8 cellular contexts compared by ENCODE assay signal in genomic region chr15:61226313-61227250, GRCh38. TPM values are rescaled to one million over a fixed set of nuclear protein-coding genes. Genes with fewer than 3 reads are reported as not detected.
DNase-seq lines count a peak whose midpoint lies in the region; ATAC-seq, FAIRE-seq and TF ChIP-seq lines count a peak whose summit lies in the region.
"Had no signal": no experiment of that assay in that cellular context is flagged by ENCODE, and none has a peak within 500 bp of the region (broad histone marks: within the 10 kb centered on the region; RNA-seq: fewer than 3 reads in every experiment).

No MANE protein-coding gene starts in this region.

- H3K4me3 Mint-ChIP-seq in CD14-positive monocyte: peak overlapping the region in 1 of 2 donors; percentile 87
- H3K4me3 Mint-ChIP-seq: IgD-negative memory B cell had no signal

- H3K36me3 ChIP-seq in HUES48 (ENCODE audit: control insufficient read depth, insufficient read depth, low read length) (no peaks in the 10 kb centered on the region), kidney (ENCODE audit: control insufficient read depth in 1 of 2, insufficient read depth in 2 of 2, low read length in 2 of 2) (no peaks in the 10 kb centered on the region), stomach smooth muscle (ENCODE audit: control insufficient read depth in 2 of 2, insufficient read depth in 2 of 2, low read length in 2 of 2) (no peaks in the 10 kb centered on the region)

- intact Hi-C loops in kidney (cut with DNase I): no loop called here
- intact Hi-C loops in CD14-positive monocyte (cut with micrococcal nuclease): no loop called here

- peaks cover 0 to 18% (median 2%) of the 10 kb centered on the region in 7 donors for H3K9me3 Mint-ChIP-seq in CD14-positive monocyte

- H3K9me3 ChIP-seq in HUES48 (ENCODE audit: control insufficient read depth, insufficient read depth, low read length): no peaks in the 10 kb centered on the region
- H3K9me3 ChIP-seq in kidney (ENCODE audit: control insufficient read depth in 1 of 2, low read length in 2 of 2): no peaks in the 10 kb centered on the region
- H3K9me3 ChIP-seq in stomach smooth muscle (ENCODE audit: control insufficient read depth in 2 of 2, low read length in 2 of 2): no peaks in the 10 kb centered on the region

- H3K27me3 ChIP-seq in HUES48 (ENCODE audit: control insufficient read depth, insufficient read depth, low read length) (peaks cover 26% of the 10 kb centered on the region), stomach smooth muscle (ENCODE audit: control insufficient read depth in 1 of 2, insufficient read depth in 2 of 2, low read length in 2 of 2) (no peaks in the 10 kb centered on the region)

- H3K9ac ChIP-seq in HUES48 (ENCODE audit: low read depth, low read length) (no peak overlapping the region), kidney (ENCODE audit: low read length in 2 of 2) (peak overlapping the region in 1 of 2 donors; percentile 59), stomach smooth muscle (ENCODE audit: low read length in 2 of 2) (peak overlapping the region in 1 of 2 donors; percentile 42)

- H3K4me1 ChIP-seq in HUES48 (ENCODE audit: control insufficient read depth, insufficient read depth, low read length): peaks cover 18% of the 10 kb centered on the region; the same call in 1 of the 2 replicates
- H3K4me1 ChIP-seq in kidney (ENCODE audit: control insufficient read depth in 1 of 2, insufficient read depth in 1 of 2, low read depth in 1 of 2, low read length in 2 of 2): peaks cover 5 to 9% of the 10 kb centered on the region in 2 donors
- peaks cover 11% of the 10 kb centered on the region for H3K4me1 ChIP-seq in stomach smooth muscle (ENCODE audit: control insufficient read depth, insufficient read depth, low read length)

- H3K36me3 Mint-ChIP-seq in CD14-positive monocyte: no peaks in the 10 kb centered on the region
- H3K36me3 Mint-ChIP-seq: IgD-negative memory B cell had no signal

- no peak for FAIRE-seq in kidney (lab: Jason Lieb, UNC)

- H3K27ac ChIP-seq in HUES48 (ENCODE audit: low read depth, low read length) (no peak overlapping the region), kidney (ENCODE audit: low read depth in 2 of 2, low read length in 2 of 2) (peak overlapping the region in 1 of 2 donors; percentile 60), stomach smooth muscle (ENCODE audit: low read length) (peak overlapping the region; percentile 6)

- DNase-seq in astrocyte of the spinal cord (ENCODE audit: low read depth, low spot score): no peak
- DNase-seq in kidney: no peak
- DNase-seq in NCI-H345 treated with DMSO at 0.1 percent for 48 hours (lab: John Stamatoyannopoulos, UW; ENCODE audit: unreplicated experiment): no peak
- DNase-seq in CD14-positive monocyte (ENCODE audit: low spot score): no peak

- H3K27ac Mint-ChIP-seq in CD14-positive monocyte: no peak overlapping the region
- H3K27ac Mint-ChIP-seq: IgD-negative memory B cell had no signal

- ATAC-seq in HG02759 (IDR thresholded peaks at IDR 0.05; ENCODE audit: unreplicated experiment): no peak

- peaks cover 50 to 70% (median 65%) of the 10 kb centered on the region in 3 donors for H3K27me3 Mint-ChIP-seq in CD14-positive monocyte (ENCODE audit: low read depth in 3 of 3)

- peaks cover 2% of the 10 kb centered on the region for H3K4me1 Mint-ChIP-seq in CD14-positive monocyte

- TF ChIP-seq CTCF in astrocyte of the spinal cord (IDR thresholded peaks at IDR 0.05; ENCODE audit: low read depth, low read length): no peak
- TF ChIP-seq CTCF in kidney (IDR thresholded peaks at IDR 0.05; ENCODE audit: borderline replicate concordance, extremely low read depth, insufficient read depth): no peak
- no peak for TF ChIP-seq CTCF in CD14-positive monocyte (IDR thresholded peaks at IDR 0.05)

- peak overlapping the region; percentile 70 for H3K4me3 ChIP-seq in HUES48 (ENCODE audit: low read depth, low read length)
- peak overlapping the region; percentile 73 for H3K4me3 ChIP-seq in astrocyte of the spinal cord (ENCODE audit: low read depth, low read length)
- peak overlapping the region; percentile 76 to 81 for H3K4me3 ChIP-seq in kidney (ENCODE audit: low read length in 2 of 2)
- peak overlapping the region; percentile 68 to 84 for H3K4me3 ChIP-seq in stomach smooth muscle (ENCODE audit: low read length in 2 of 2)

- in situ Hi-C loops in astrocyte of the spinal cord (cut with HindIII; ENCODE audit: low sequenced_read_pairs): no loop called here

RNA-seq across cellular contexts. Expression of gene RORA, which starts 2.5 kb away (rescaled TPM):
- 32.0 TPM for total RNA-seq in kidney
- polyA plus RNA-seq in kidney (ENCODE audit: insufficient read depth, low read depth, low replicate concordance): 5.2 TPM
- under 1 TPM; 0.23 to 0.31 TPM for polyA plus RNA-seq in CD14-positive monocyte
